In genomic region chr15:64152507-64153387, GRCh38 we compare ENCODE assay signal across 8 cellular contexts. TPM values are rescaled to one million over a fixed set of nuclear protein-coding genes. Genes with fewer than 3 reads are reported as not detected.
DNase-seq lines count a peak whose midpoint lies in the region; ATAC-seq, FAIRE-seq and TF ChIP-seq lines count a peak whose summit lies in the region.

No MANE protein-coding gene starts in this region.

- ATAC-seq in GM21528 (IDR thresholded peaks at IDR 0.05; ENCODE audit: low FRiP score, unreplicated experiment) (peak; percentile 14), HG03139 (IDR thresholded peaks at IDR 0.05; ENCODE audit: unreplicated experiment) (no peak)

- no peaks in the 10 kb centered on the region for H3K9me3 ChIP-seq in OCI-LY1 (ENCODE audit: low read length)

- H3K27ac Mint-ChIP-seq in endothelial cell (ENCODE audit: unreplicated experiment) (no peak overlapping the region), progenitor cell of endocrine pancreas (peak overlapping the region; percentile 16)

- no peaks in the 10 kb centered on the region for H3F3A ChIP-seq in OCI-LY1 (ENCODE audit: insufficient read depth, low read length)

- TF ChIP-seq CTCF in OCI-LY1 (IDR thresholded peaks at IDR 0.05; ENCODE audit: low read length), result no peak
- no peak for TF ChIP-seq CTCF in endothelial cell (IDR thresholded peaks at IDR 0.05; ENCODE audit: unreplicated experiment)
- no peak for TF ChIP-seq CTCF in progenitor cell of endocrine pancreas (IDR thresholded peaks at IDR 0.05; ENCODE audit: unreplicated experiment)

- H3K27me3 Mint-ChIP-seq in endothelial cell (ENCODE audit: unreplicated experiment) (peaks cover 15% of the 10 kb centered on the region), progenitor cell of endocrine pancreas (peaks cover 26% of the 10 kb centered on the region)

- H3K9ac ChIP-seq in OCI-LY1 (ENCODE audit: low read length), result peak overlapping the region; percentile 67

- H3K36me3 Mint-ChIP-seq in endothelial cell (ENCODE audit: low read depth, unreplicated experiment) (peaks cover 9% of the 10 kb centered on the region), progenitor cell of endocrine pancreas (ENCODE audit: insufficient read depth) (peaks cover 8% of the 10 kb centered on the region)

- H3K79me2 ChIP-seq in OCI-LY1 (ENCODE audit: insufficient read depth, low read length), result no peaks in the 10 kb centered on the region

- H3K9me2 ChIP-seq in OCI-LY1 (ENCODE audit: low read depth, low read length), result no peaks in the 10 kb centered on the region

- peak overlapping the region; percentile 89 for H3K27ac ChIP-seq in OCI-LY1 (ENCODE audit: low read depth, low read length, poor library complexity, severe bottlenecking)

- peaks cover 54% of the 10 kb centered on the region for H3K4me1 ChIP-seq in OCI-LY1 (ENCODE audit: insufficient read depth, low read length, severe bottlenecking)

- H3K4me2 ChIP-seq in OCI-LY1 (ENCODE audit: low read length), result peak overlapping the region; percentile 77

- H3K4me1 Mint-ChIP-seq in endothelial cell (ENCODE audit: unreplicated experiment) (peaks cover 8% of the 10 kb centered on the region), progenitor cell of endocrine pancreas (ENCODE audit: low read depth) (peaks cover 10% of the 10 kb centered on the region)

- peaks cover 38% of the 10 kb centered on the region for H3K36me3 ChIP-seq in OCI-LY1 (ENCODE audit: insufficient read depth, low read length)

- H2AFZ ChIP-seq in OCI-LY1 (ENCODE audit: low read length), result no peak overlapping the region

- H3K9me3 Mint-ChIP-seq in endothelial cell (ENCODE audit: unreplicated experiment) (no peaks in the 10 kb centered on the region), progenitor cell of endocrine pancreas (ENCODE audit: low read depth) (no peaks in the 10 kb centered on the region)

- H3K4me3 Mint-ChIP-seq in endothelial cell (ENCODE audit: unreplicated experiment) (peak overlapping the region; percentile 31), progenitor cell of endocrine pancreas (ENCODE audit: low read depth) (peak overlapping the region; percentile 52)

- H3K27me3 ChIP-seq in OCI-LY1 (ENCODE audit: insufficient read depth, low read length), result no peaks in the 10 kb centered on the region

- H4K20me1 ChIP-seq in OCI-LY1 (ENCODE audit: insufficient read depth, low read length), result no peaks in the 10 kb centered on the region

- DNase-seq in NCI-H1417 (lab: John Stamatoyannopoulos, UW) (peak in 2 of 3 experiments; percentile 39 to 71), NCI-H1417 treated with DMSO at 0.1 percent for 48 hours (lab: John Stamatoyannopoulos, UW) (no peak), endothelial cell (ENCODE audit: low spot score) (no peak), progenitor cell of endocrine pancreas (ENCODE audit: low spot score, unreplicated experiment) (no peak), urothelium cell line (ENCODE audit: low spot score) (no peak)

- H3K4me3 ChIP-seq in OCI-LY1 (ENCODE audit: low read depth, low read length, poor library complexity, severe bottlenecking), result peak overlapping the region; percentile 74

- FAIRE-seq in urothelium cell line (lab: Jason Lieb, UNC), result no peak

RNA-seq across cellular contexts. Expression of gene SNX22, which starts 1.2 kb away (rescaled TPM):
- total RNA-seq in endothelial cell (ENCODE audit: unreplicated experiment) (0.41 TPM), progenitor cell of endocrine pancreas (7.3 and 8.1 TPM in 2 replicates)

RNA-seq across cellular contexts. Expression of gene PPIB, which starts 10.1 kb away (rescaled TPM):
- total RNA-seq in endothelial cell (ENCODE audit: unreplicated experiment) (589 TPM), progenitor cell of endocrine pancreas (491 and 499 TPM in 2 replicates)

RNA-seq across cellular contexts. Expression of gene SNX1, which starts 57.0 kb away (rescaled TPM):
- total RNA-seq in endothelial cell (ENCODE audit: unreplicated experiment), result 128 TPM
- 91.4 and 95.9 TPM in 2 replicates for total RNA-seq in progenitor cell of endocrine pancreas

RNA-seq across cellular contexts. Expression of gene CIAO2A, which starts 59.1 kb away (rescaled TPM):
- total RNA-seq in endothelial cell (ENCODE audit: unreplicated experiment), result 51.4 TPM
- total RNA-seq in progenitor cell of endocrine pancreas, result 52.6 and 54.4 TPM in 2 replicates

Comparison
In these comparisons a context has a peak if more than half of its experiments do, and no peak if none do; other contexts are left out.
1. DNase-seq: peak in NCI-H1417 (2 of 3); none in NCI-H1417 treated with DMSO at 0.1 percent for 48 hours (single experiment), endothelial cell (single experiment), progenitor cell of endocrine pancreas (single experiment) and urothelium cell line (single experiment).